ENCODE assay signal across 17 cellular contexts in genomic region chr1:15181564-15181963, GRCh38. TPM values are rescaled to one million over a fixed set of nuclear protein-coding genes. Genes with fewer than 3 reads are reported as not detected.
DNase-seq lines count a peak whose midpoint lies in the region; ATAC-seq, FAIRE-seq and TF ChIP-seq lines count a peak whose summit lies in the region.
"Had no signal": no experiment of that assay in that cellular context is flagged by ENCODE, and none has a peak within 500 bp of the region (broad histone marks: within the 10 kb centered on the region; RNA-seq: fewer than 3 reads in every experiment).

No MANE protein-coding gene starts in this region.

- no peak overlapping the region for H3K9ac ChIP-seq in GM12878 (ENCODE audit: control insufficient read depth, insufficient read depth, low read length)
- H3K9ac ChIP-seq: KMS-11 had no signal

- BruUV-seq in GM12878 (replicated peaks; lab: Mats Ljungman, UMichigan): no TSS peak

- in situ Hi-C loops in GM12878 (cut with MboI): no loop called here

- H3K27me3 Mint-ChIP-seq in activated naive CD4-positive, alpha-beta T cell treated with anti-CD3 and anti-CD28 coated beads, Interleukin-2, amount 10 ng/mL, durations not matched to agents 7 days and 5 days: peaks cover 66% of the 10 kb centered on the region

- TF ChIP-seq POLR2A in GM12878 (IDR thresholded peaks at IDR 0.05; ENCODE audit: low read depth, low read length): no peak

- peaks cover 3% of the 10 kb centered on the region for H3K79me2 ChIP-seq in GM12878 (ENCODE audit: control insufficient read depth, insufficient read depth, low read length)

- H3K27ac ChIP-seq in GM12878 (ENCODE audit: control insufficient read depth, insufficient read depth) (no peak overlapping the region), pancreas (peak overlapping the region; percentile 30 to 83 (median 70))
- H3K27ac ChIP-seq: 22Rv1, KMS-11, PC-9, SJCRH30 had no signal

- 14% methylated on average over 10 of the region's 10 CpGs for WGBS in GM12878 (ENCODE audit: insufficient coverage, insufficient replicate concordance, low lambda C conversion rate, missing lambda C conversion rate)
- 27 to 29% methylated on average over 10 of the region's 10 CpGs for WGBS in pancreas, 2 donors

- no peaks in the 10 kb centered on the region for H3K9me3 Mint-ChIP-seq in activated naive CD4-positive, alpha-beta T cell treated with anti-CD3 and anti-CD28 coated beads, Interleukin-2, amount 10 ng/mL, durations not matched to agents 7 days and 5 days
- H3K9me3 Mint-ChIP-seq: CD4-positive, alpha-beta T cell; HFFc6 had no signal

- FAIRE-seq in GM12878 (lab: Jason Lieb, UNC) (no peak), pancreas (lab: Jason Lieb, UNC) (no peak)
- FAIRE-seq: H54 had no signal

- POLR2A ChIA-PET in GM12878 (lab: Charles Lee): interaction anchor here (0.9 kb wide), 1 partner anchor 12 kb away, joined by 3 read pairs; no protein-coding TSS in a partner anchor

- no peak for TF ChIP-seq RAD21 in GM12878 (IDR thresholded peaks at IDR 0.05; ENCODE audit: insufficient read depth, low read depth, low read length)

- RAD21 ChIA-PET in GM12878 (lab: Charles Lee; ENCODE audit: unreplicated experiment): interaction anchor here (1.5 to 1.6 kb wide), 2 partner anchors 19 to 50 kb away, joined by 4 read pairs; no protein-coding TSS in a partner anchor

- H3K4me1 ChIP-seq in GM12878 (ENCODE audit: control insufficient read depth, insufficient read depth, low read length): peaks cover 21% of the 10 kb centered on the region
- H3K4me1 ChIP-seq in pancreas: peaks cover 29 to 75% (median 62%) of the 10 kb centered on the region in 3 donors

- H4K20me1 ChIP-seq in GM12878 (ENCODE audit: control insufficient read depth, insufficient read depth): no peaks in the 10 kb centered on the region

- SMC1A ChIA-PET in GM12878 (lab: Charles Lee; ENCODE audit: uncharacterized antibody, unreplicated experiment): interaction anchor here (1.2 to 3.0 kb wide), 6 partner anchors 10 to 90 kb away, joined by 3 to 11 read pairs (median 4); no protein-coding TSS in a partner anchor

- ATAC-seq in GM12878: no peak
- ATAC-seq in pancreas: peak in 3 of 4 donors; percentile 6 to 14 (median 7)

- no peak overlapping the region; the same call in 1 of the 2 replicates for H3K4me2 ChIP-seq in GM12878 (ENCODE audit: control insufficient read depth, insufficient read depth)
- H3K4me2 ChIP-seq: KMS-11, PC-9 had no signal

- H3K36me3 ChIP-seq in GM12878 (ENCODE audit: control insufficient read depth in 2 of 2, insufficient read depth in 2 of 2, low read length in 1 of 2) (no peaks in the 10 kb centered on the region), pancreas (no peaks in the 10 kb centered on the region)
- H3K36me3 ChIP-seq: BE2C, SJCRH30 had no signal

- H3K36me3 Mint-ChIP-seq in activated naive CD4-positive, alpha-beta T cell treated with anti-CD3 and anti-CD28 coated beads, Interleukin-2, amount 10 ng/mL, durations not matched to agents 7 days and 5 days: no peaks in the 10 kb centered on the region

- H3K4me3 Mint-ChIP-seq in activated naive CD4-positive, alpha-beta T cell treated with anti-CD3 and anti-CD28 coated beads, Interleukin-2, amount 10 ng/mL, durations not matched to agents 7 days and 5 days: no peak overlapping the region
- H3K4me3 Mint-ChIP-seq: CD4-positive, alpha-beta T cell; HFFc6 had no signal

- H3K27ac Mint-ChIP-seq in activated naive CD4-positive, alpha-beta T cell treated with anti-CD3 and anti-CD28 coated beads, Interleukin-2, amount 10 ng/mL, durations not matched to agents 7 days and 5 days: no peak overlapping the region
- H3K27ac Mint-ChIP-seq: CD4-positive, alpha-beta T cell had no signal

- CTCF ChIA-PET in GM12878 (lab: Yijun Ruan, JAX): interaction anchor here (1.4 to 1.6 kb wide), 4 partner anchors 14 to 90 kb away, joined by 3 to 4 read pairs (median 4); no protein-coding TSS in a partner anchor
- CTCF ChIA-PET in activated naive CD4-positive, alpha-beta T cell treated with anti-CD3 and anti-CD28 coated beads, Interleukin-2, amount 10 ng/mL, durations not matched to agents 7 days and 5 days (lab: Charles Lee): interaction anchor here (0.5 to 0.8 kb wide), 2 partner anchors 47 to 53 kb away, joined by 3 read pairs; no protein-coding TSS in a partner anchor

- intact Hi-C loops in GM12878 (cut with micrococcal nuclease; ENCODE audit: unreplicated experiment): no loop called here
- intact Hi-C loops in pancreas (cut with DNase I): no loop called here

- H2AFZ ChIP-seq in GM12878 (ENCODE audit: control insufficient read depth, low read depth, low read length): no peak overlapping the region
- H2AFZ ChIP-seq: PC-9 had no signal

- no peaks in the 10 kb centered on the region for H3K4me1 Mint-ChIP-seq in activated naive CD4-positive, alpha-beta T cell treated with anti-CD3 and anti-CD28 coated beads, Interleukin-2, amount 10 ng/mL, durations not matched to agents 7 days and 5 days

- TF ChIP-seq CTCF in GM12878 (IDR thresholded peaks at IDR 0.05 in 2 of 3, conservative IDR thresholded peaks at IDR 0.05 in 1 of 3; ENCODE audit: control insufficient read depth in 2 of 3, extremely low read depth in 1 of 3, insufficient read depth in 1 of 3, low read depth in 3 of 3, low read length in 3 of 3) (no peak), pancreas (IDR thresholded peaks at IDR 0.05) (no peak)

- H3K9me3 ChIP-seq in GM12878 (replicated peaks; ENCODE audit: control insufficient read depth, insufficient read depth, low read length): no peaks in the 10 kb centered on the region; the same call in 2 of the 3 replicates
- no peaks in the 10 kb centered on the region for H3K9me3 ChIP-seq in pancreas
- H3K9me3 ChIP-seq: BE2C, SJCRH30 had no signal

- TF ChIP-seq EP300 in GM12878 (IDR thresholded peaks at IDR 0.05; ENCODE audit: borderline replicate concordance in 1 of 2, control insufficient read depth in 1 of 2, low read depth in 2 of 2, low read length in 2 of 2): no peak

- DNase-seq in NCI-H1092 treated with DMSO at 0.1 percent for 48 hours (lab: John Stamatoyannopoulos, UW) (peak; percentile 58), NCI-H1092 (lab: John Stamatoyannopoulos, UW) (no peak), DMS53 treated with DMSO at 0.1 percent for 48 hours (lab: John Stamatoyannopoulos, UW; ENCODE audit: unreplicated experiment) (peak; percentile 94), GM12878 (ENCODE audit: low read depth, low spot score) (peak; percentile 45), pancreas (no peak), NCI-H2171 (lab: John Stamatoyannopoulos, UW) (no peak)
- DNase-seq in stimulated activated CD4-positive, alpha-beta T cell treated with anti-CD3 and anti-CD28 coated beads, Interleukin-15, amount 100 ng/mL, for 24 hours: no peak
- no peak for DNase-seq in activated naive CD4-positive, alpha-beta T cell treated with anti-CD3 and anti-CD28 coated beads, Interleukin-2, amount 10 ng/mL, durations not matched to agents 7 days and 5 days
- DNase-seq: BE2C; CD4-positive, alpha-beta T cell; HFFc6; NCI-H1694; PC-9; SJCRH30 had no signal

- H3K4me3 ChIP-seq in GM12878: no peak overlapping the region
- H3K4me3 ChIP-seq in pancreas: no peak overlapping the region
- H3K4me3 ChIP-seq: PC-9, SJCRH30 had no signal

- H3K27me3 ChIP-seq in GM12878 (replicated peaks in 1 of 2; ENCODE audit: control insufficient read depth in 2 of 2, insufficient read depth in 2 of 2, low read length in 1 of 2) (no peaks in the 10 kb centered on the region), pancreas (no peaks in the 10 kb centered on the region)
- H3K27me3 ChIP-seq: BE2C, SJCRH30 had no signal

TF ChIP-seq in GM12878, 131 proteins besides CTCF, POLR2A, EP300 and RAD21:
- TF ChIP-seq RUNX3 (IDR thresholded peaks at IDR 0.05; ENCODE audit: low read length): 0 out of 2 replicates have a peak, but pooled peaks have one; percentile 6
- peak; percentile 92 for TF ChIP-seq PAX5 (IDR thresholded peaks at IDR 0.05; ENCODE audit: borderline replicate concordance, low read depth, low read length)
- no peak for TF ChIP-seq CBX5 (IDR thresholded peaks at IDR 0.05; ENCODE audit: low read depth)

RNA-seq across cellular contexts. Expression of gene TMEM51, which starts 28.0 kb away (rescaled TPM):
- 5.5 and 5.8 TPM in 2 replicates for total RNA-seq in GM12878 (2013; cell fraction: nucleolus; rRNA removed)
- 3.0 and 3.2 TPM in 2 replicates for total RNA-seq in GM12878 (2014; rRNA removed)
- 1.7 and 2.0 TPM in 2 replicates for total RNA-seq in GM12878 (2014; rRNA removed; fragmentation: Illumina TruSeq; extraction: Trizol)
- total RNA-seq in GM12878 (2021): 4.2 TPM in 2 replicates
- 1.9 TPM for polyA plus RNA-seq in GM12878 (2011; ENCODE audit: low read depth)
- polyA plus RNA-seq in GM12878 (2011; rRNA removed): 2.1 and 3.2 TPM in 2 replicates
- 3.2 TPM in 2 replicates for polyA plus RNA-seq in GM12878 (2011; cell fraction: cytosol; rRNA removed)
- polyA plus RNA-seq in GM12878 (2011; cell fraction: nucleus; rRNA removed): 2.3 and 2.7 TPM in 2 replicates
- 2.9 and 4.9 TPM in 2 replicates for polyA plus RNA-seq in GM12878 (2012)
- polyA plus RNA-seq in GM12878 (2014; fragmentation: Illumina TruSeq; extraction: Trizol): 1.7 and 3.2 TPM in 2 replicates
- under 1 TPM; 0.55 to 0.93 TPM for polyA plus RNA-seq in GM12878 (2014; fragmentation: Nextera tagmentation; extraction: Ambion mirVana)
- polyA plus RNA-seq in GM12878 (2014; rRNA removed): 3.9 and 4.8 TPM in 2 replicates
- 1 to 10 TPM; 2.2 to 3.6 TPM for polyA plus RNA-seq in GM12878 (2016; fragmentation: Nextera tagmentation; extraction: Ambion mirVana)
- polyA minus RNA-seq in GM12878 (2011; rRNA and poly(A)+ RNA removed): 1.5 and 2.5 TPM in 2 replicates
- 0.67 and 0.94 TPM in 2 replicates for polyA minus RNA-seq in GM12878 (2011; cell fraction: cytosol; rRNA and poly(A)+ RNA removed)
- 0.67 and 1.1 TPM in 2 replicates for polyA minus RNA-seq in GM12878 (2011; cell fraction: nucleus; rRNA and poly(A)+ RNA removed)
- total RNA-seq in pancreas: 10 to 100 TPM; 18.4 to 42.1 (median 25.6) TPM
- polyA plus RNA-seq in pancreas: 10 to 100 TPM; 18.2 to 28.2 TPM
- total RNA-seq: CD4-positive, alpha-beta T cell had no signal

Comparison
In these comparisons a context has a peak if more than half of its experiments do, and no peak if none do; other contexts are left out.
1. DNase-seq: peak in NCI-H1092 treated with DMSO at 0.1 percent for 48 hours (single experiment), DMS53 treated with DMSO at 0.1 percent for 48 hours (single experiment) and GM12878 (single experiment); none in NCI-H1092 (single experiment), pancreas (0 of 6), stimulated activated CD4-positive, alpha-beta T cell treated with anti-CD3 and anti-CD28 coated beads, Interleukin-15, amount 100 ng/mL, for 24 hours (single experiment), activated naive CD4-positive, alpha-beta T cell treated with anti-CD3 and anti-CD28 coated beads, Interleukin-2, amount 10 ng/mL, durations not matched to agents 7 days and 5 days (single experiment) and NCI-H2171 (single experiment).